28 cellular contexts compared by ENCODE assay signal in genomic region chr2:40823465-40823864, GRCh38.
"Had no signal": no experiment of that assay in that cellular context is flagged by ENCODE, and none has a peak within 500 bp of the region (broad histone marks: within the 10 kb centered on the region; RNA-seq: fewer than 3 reads in every experiment).

No MANE protein-coding gene starts in this region.

- H3K27ac Mint-ChIP-seq: activated naive CD4-positive, alpha-beta T cell treated with anti-CD3 and anti-CD28 coated beads, Interleukin-2, amount 50 U/mL, for 72 hours; WTC11 had no signal

- H3K9me3 Mint-ChIP-seq: WTC11 had no signal

- H3K27me3 ChIP-seq: adrenal gland, SJSA1 had no signal

- H3K36me3 Mint-ChIP-seq: activated naive CD4-positive, alpha-beta T cell treated with anti-CD3 and anti-CD28 coated beads, Interleukin-2, amount 50 U/mL, for 72 hours; WTC11 had no signal

- H3K4me1 Mint-ChIP-seq: WTC11 had no signal

- H3K36me3 ChIP-seq: adrenal gland, SJSA1 had no signal

- H3K9me3 ChIP-seq: adrenal gland, SJSA1 had no signal

- DNase-seq: activated CD4-positive, alpha-beta T cell treated with anti-CD3 and anti-CD28 coated beads for 48 hours; activated CD4-positive, alpha-beta T cell treated with anti-CD3 and anti-CD28 coated beads, Interleukin-2, amount 50 U/mL, for 4 hours; activated CD4-positive, CD25-positive, alpha-beta regulatory T cell treated with anti-CD3 and anti-CD28 coated beads, Interleukin-2, amount 50 U/mL, for 72 hours; activated CD8-positive, alpha-beta memory T cell treated with anti-CD3 and anti-CD28 coated beads, Interleukin-2, amount 50 U/mL, for 4 hours; activated effector memory CD4-positive, alpha-beta T cell treated with anti-CD3 and anti-CD28 coated beads, Interleukin-2, amount 50 U/mL, for 16 hours; activated naive CD4-positive, alpha-beta T cell treated with Interleukin-2 at 50 U/mL for 16 hours; activated T-cell treated with anti-CD3 and anti-CD28 coated beads, Interleukin-2, amount 50 U/mL, for 1 hour; adrenal gland; anterior cingulate cortex; cerebellar nuclear complex; Kasumi-1; NCI-H1092; NCI-H1417; NCI-H1694; NCI-H2029 treated with DMSO at 0.1 percent for 48 hours; NCI-H345; NCI-H510A; NCI-H526 treated with DMSO at 0.1 percent for 48 hours; NCI-H82; NK-92 treated with Interleukin-12 subunit alpha and Interleukin-12 subunit beta, amount 100 ng/mL, for 24 hours; SHP77; SW 1271; T-helper 9 cell had no signal

- H3K4me3 Mint-ChIP-seq: WTC11 had no signal

- ATAC-seq: activated naive CD4-positive, alpha-beta T cell treated with anti-CD3 and anti-CD28 coated beads, Interleukin-2, amount 50 U/mL, for 72 hours; K562; SK-N-SH treated with all-trans-retinoic acid at 6 μM for 48 hours; WTC11 had no signal

- H3K27ac ChIP-seq: adrenal gland, SJSA1 had no signal

- H3K4me1 ChIP-seq: adrenal gland, SJSA1 had no signal

- H3K4me3 ChIP-seq: adrenal gland, K562, SJSA1 had no signal
